In genomic region chr13:106367361-106367781, GRCh38 we compare ENCODE assay signal across 33 cellular contexts.
A peak's percentile ranks its signal among the peaks of the same experiment; 100 is the strongest.
DNase-seq lines count a peak whose midpoint lies in the region; ATAC-seq, FAIRE-seq and TF ChIP-seq lines count a peak whose summit lies in the region.
"Had no signal": no experiment of that assay in that cellular context is flagged by ENCODE, and none has a peak within 500 bp of the region (broad histone marks: within the 10 kb centered on the region; RNA-seq: fewer than 3 reads in every experiment).

No MANE protein-coding gene starts in this region.

- no peaks in the 10 kb centered on the region for H3K9me3 ChIP-seq in astrocyte (ENCODE audit: insufficient read depth, low read depth, low read length)
- no peaks in the 10 kb centered on the region for H3K9me3 ChIP-seq in small intestine (ENCODE audit: control insufficient read depth, low read depth)
- H3K9me3 ChIP-seq in OCI-LY7 (ENCODE audit: low read length): no peaks in the 10 kb centered on the region
- H3K9me3 ChIP-seq in WERI-Rb-1 (ENCODE audit: severe bottlenecking): peaks cover 4% of the 10 kb centered on the region
- H3K9me3 ChIP-seq: pancreas had no signal

- H3K4me3 ChIP-seq in astrocyte (ENCODE audit: insufficient read depth, low read depth, low read length) (no peak overlapping the region), small intestine (ENCODE audit: low read depth in 1 of 2, low read length in 2 of 2) (no peak overlapping the region), OCI-LY7 (ENCODE audit: low read depth, low read length, poor library complexity, severe bottlenecking) (no peak overlapping the region), WERI-Rb-1 (ENCODE audit: low read depth, low read length) (no peak overlapping the region)
- H3K4me3 ChIP-seq: cardiac muscle cell, pancreas, SJSA1 had no signal

- H3K9me2 ChIP-seq in OCI-LY7 (ENCODE audit: insufficient read depth, low read length): no peaks in the 10 kb centered on the region

- H3K4me3 Mint-ChIP-seq in astrocyte (ENCODE audit: unreplicated experiment): no peak overlapping the region
- H3K4me3 Mint-ChIP-seq: activated B cell treated with CpG ODN at 0.5 μM for 24 hours; activated CD4-positive, alpha-beta T cell treated with anti-CD3 and anti-CD28 coated beads, Interleukin-2, amount 10 ng/mL, durations not matched to agents 7 days and 5 days; activated naive CD8-positive, alpha-beta T cell; activated T-cell treated with anti-CD3 and anti-CD28 coated beads, Interleukin-2, amount 50 U/mL, for 24 hours; B cell; stimulated activated naive CD8-positive, alpha-beta T cell treated with anti-CD3 and anti-CD28 coated beads, Interleukin-15, Interleukin-2, amounts not matched to agents 100 ng/mL and 50 ng/mL, for 24 hours; T-cell had no signal

- peak overlapping the region; percentile 70 for H3K27ac Mint-ChIP-seq in astrocyte (ENCODE audit: unreplicated experiment)
- H3K27ac Mint-ChIP-seq: activated B cell treated with CpG ODN at 0.5 μM for 24 hours; activated CD4-positive, alpha-beta T cell treated with anti-CD3 and anti-CD28 coated beads, Interleukin-2, amount 10 ng/mL, durations not matched to agents 7 days and 5 days; activated naive CD8-positive, alpha-beta T cell; activated T-cell treated with anti-CD3 and anti-CD28 coated beads, Interleukin-2, amount 50 U/mL, for 24 hours; B cell; stimulated activated naive CD8-positive, alpha-beta T cell treated with anti-CD3 and anti-CD28 coated beads, Interleukin-15, Interleukin-2, amounts not matched to agents 100 ng/mL and 50 ng/mL, for 24 hours; T-cell had no signal

- H3K27me3 ChIP-seq in astrocyte (ENCODE audit: insufficient read depth, low read length) (no peaks in the 10 kb centered on the region), small intestine (ENCODE audit: control insufficient read depth in 2 of 2, insufficient read depth in 2 of 2, low read length in 2 of 2) (no peaks in the 10 kb centered on the region), WERI-Rb-1 (ENCODE audit: insufficient read depth, low read depth, severe bottlenecking) (no peaks in the 10 kb centered on the region)
- H3K27me3 ChIP-seq: cardiac muscle cell, pancreas, SJSA1 had no signal

- peaks cover 3% of the 10 kb centered on the region for H3K36me3 Mint-ChIP-seq in astrocyte (ENCODE audit: low read depth, unreplicated experiment)
- H3K36me3 Mint-ChIP-seq: activated naive CD8-positive, alpha-beta T cell; T-cell had no signal

- no TSS peak for BruUV-seq in OCI-LY7 (replicated peaks; lab: Mats Ljungman, UMichigan)

- H3K4me2 ChIP-seq in astrocyte (ENCODE audit: low read length) (no peak overlapping the region), OCI-LY7 (ENCODE audit: low read length) (no peak overlapping the region)

- POLR2A ChIA-PET in OCI-LY7 (lab: Charles Lee): no interaction called here

- H3K79me2 ChIP-seq in astrocyte (ENCODE audit: insufficient read depth, low read length) (no peaks in the 10 kb centered on the region), OCI-LY7 (ENCODE audit: insufficient read depth, low read depth, low read length) (no peaks in the 10 kb centered on the region)

- H2AFZ ChIP-seq in astrocyte (ENCODE audit: low read depth, low read length) (no peak overlapping the region), OCI-LY7 (ENCODE audit: low read length) (no peak overlapping the region)

- TF ChIP-seq CTCF in astrocyte (IDR thresholded peaks at IDR 0.05; ENCODE audit: insufficient read depth, low read depth, low read length): no peak
- no peak for TF ChIP-seq CTCF in OCI-LY7 (conservative IDR thresholded peaks at IDR 0.05; ENCODE audit: low read length)
- TF ChIP-seq CTCF in WERI-Rb-1 (IDR thresholded peaks at IDR 0.05; ENCODE audit: low read depth, low read length): no peak

- no peak for DNase-seq in astrocyte (ENCODE audit: low read depth)
- DNase-seq in small intestine: peak; percentile 24
- no peak for DNase-seq in OCI-LY7 (ENCODE audit: low spot score)
- no peak for DNase-seq in WERI-Rb-1
- no peak for DNase-seq in RCC 7860 (ENCODE audit: low spot score)
- DNase-seq: ACHN; activated B cell treated with CpG ODN at 0.5 μM for 24 hours; activated CD4-positive, alpha-beta T cell treated with anti-CD3 and anti-CD28 coated beads, Interleukin-2, amount 10 ng/mL, durations not matched to agents 7 days and 5 days; activated effector memory CD4-positive, alpha-beta T cell treated with anti-CD3 and anti-CD28 coated beads, Interleukin-2, amount 50 U/mL, for 16 hours; activated T-cell treated with anti-CD3 and anti-CD28 coated beads, Interleukin-2, amount 50 U/mL, for 24 hours; DMS153; effector CD8-positive, alpha-beta T cell; glutamatergic neuron; KBM-7; left colon; NCI-H1092; NCI-H1694 treated with DMSO at 0.1 percent for 48 hours; NCI-H2171; pancreas; retina; stimulated activated CD4-positive, alpha-beta T cell treated with anti-CD3 and anti-CD28 coated beads, Interleukin-1b, Interleukin-23, amount 100 ng/mL, for 48 hours; T-cell had no signal

- no peak overlapping the region for H3K9ac ChIP-seq in astrocyte (ENCODE audit: low read length)

- peaks cover 4% of the 10 kb centered on the region for H3K4me1 ChIP-seq in astrocyte (ENCODE audit: insufficient read depth, low read length)
- no peaks in the 10 kb centered on the region for H3K4me1 ChIP-seq in small intestine (ENCODE audit: control insufficient read depth in 2 of 2, insufficient read depth in 1 of 2, low read depth in 1 of 2, low read length in 1 of 2)
- H3K4me1 ChIP-seq in OCI-LY7 (ENCODE audit: insufficient read depth, low read length, poor library complexity, severe bottlenecking): no peaks in the 10 kb centered on the region
- H3K4me1 ChIP-seq: pancreas had no signal

- peak; percentile 73 for ATAC-seq in GM18517 (IDR thresholded peaks at IDR 0.05; ENCODE audit: unreplicated experiment)
- ATAC-seq in HG02588 (IDR thresholded peaks at IDR 0.05; ENCODE audit: unreplicated experiment): peak; percentile 65
- ATAC-seq: left colon, pancreas, T-cell had no signal

- H3K36me3 ChIP-seq in astrocyte (ENCODE audit: insufficient read depth, low read length) (no peaks in the 10 kb centered on the region), small intestine (ENCODE audit: control insufficient read depth in 2 of 2, insufficient read depth in 2 of 2, low read length in 2 of 2) (no peaks in the 10 kb centered on the region), OCI-LY7 (ENCODE audit: insufficient read depth, low read length) (no peaks in the 10 kb centered on the region), WERI-Rb-1 (no peaks in the 10 kb centered on the region)
- H3K36me3 ChIP-seq: cardiac muscle cell, pancreas, SJSA1 had no signal

- peaks cover 37% of the 10 kb centered on the region for H3K4me1 Mint-ChIP-seq in astrocyte (ENCODE audit: low read depth, unreplicated experiment)
- H3K4me1 Mint-ChIP-seq: activated B cell treated with CpG ODN at 0.5 μM for 24 hours; activated CD4-positive, alpha-beta T cell treated with anti-CD3 and anti-CD28 coated beads, Interleukin-2, amount 10 ng/mL, durations not matched to agents 7 days and 5 days; T-cell had no signal

- H3K27ac ChIP-seq in astrocyte (ENCODE audit: low read depth, low read length) (no peak overlapping the region), small intestine (ENCODE audit: low read depth in 1 of 2, low read length in 1 of 2) (no peak overlapping the region), OCI-LY7 (ENCODE audit: low read depth, low read length, poor library complexity, severe bottlenecking) (no peak overlapping the region), WERI-Rb-1 (no peak overlapping the region)
- H3K27ac ChIP-seq: cardiac muscle cell, pancreas, RWPE1, SJSA1 had no signal

- peaks cover 8% of the 10 kb centered on the region for H3K9me3 Mint-ChIP-seq in astrocyte (ENCODE audit: unreplicated experiment)
- H3K9me3 Mint-ChIP-seq: activated CD4-positive, alpha-beta T cell treated with anti-CD3 and anti-CD28 coated beads, Interleukin-2, amount 10 ng/mL, durations not matched to agents 7 days and 5 days had no signal

- WGBS in small intestine, 3 donors: 56 to 73% (median 67%) methylated on average over 2 of the region's 2 CpGs

- H4K20me1 ChIP-seq in astrocyte (ENCODE audit: insufficient read depth, low read length): no peaks in the 10 kb centered on the region
- no peaks in the 10 kb centered on the region for H4K20me1 ChIP-seq in OCI-LY7 (ENCODE audit: insufficient read depth, low read length)

- no peak for FAIRE-seq in astrocyte (lab: Jason Lieb, UNC)
- FAIRE-seq in small intestine (lab: Jason Lieb, UNC): no peak
- no peak for FAIRE-seq in RCC 7860 (lab: Jason Lieb, UNC)
- FAIRE-seq: colon, GM12891, pancreas, urothelium cell line had no signal

- CTCF ChIA-PET in OCI-LY7 (lab: Charles Lee; ENCODE audit: unreplicated experiment): no interaction called here

- intact Hi-C loops in OCI-LY7 (cut with micrococcal nuclease; ENCODE audit: unreplicated experiment): no loop called here

- H3K27me3 Mint-ChIP-seq in astrocyte (ENCODE audit: low read depth, unreplicated experiment): no peaks in the 10 kb centered on the region
- H3K27me3 Mint-ChIP-seq: activated CD4-positive, alpha-beta T cell treated with anti-CD3 and anti-CD28 coated beads, Interleukin-2, amount 10 ng/mL, durations not matched to agents 7 days and 5 days had no signal
